In genomic region chr7:47510192-47510591, GRCh38 we compare ENCODE assay signal across 26 cellular contexts.
"Had no signal": no experiment of that assay in that cellular context is flagged by ENCODE, and none has a peak within 500 bp of the region (broad histone marks: within the 10 kb centered on the region; RNA-seq: fewer than 3 reads in every experiment).

No MANE protein-coding gene starts in this region.

- DNase-seq: activated CD4-positive, alpha-beta memory T cell treated with anti-CD3 and anti-CD28 coated beads for 36 hours; activated CD4-positive, alpha-beta T cell treated with anti-CD3 and anti-CD28 coated beads for 4 hours; activated CD4-positive, CD25-positive, alpha-beta regulatory T cell; activated naive CD4-positive, alpha-beta T cell treated with anti-CD3 and anti-CD28 coated beads for 36 hours; activated naive CD8-positive, alpha-beta T cell treated with anti-CD3 and anti-CD28 coated beads, Interleukin-2, amount 10 ng/mL, durations not matched to agents 7 days and 5 days; activated T-cell treated with anti-CD3 and anti-CD28 coated beads, Interleukin-2, amount 50 U/mL, for 48 hours; amniotic stem cell; endodermal cell; esophagus squamous epithelium; gastrocnemius medialis; hypothalamus; left colon; mesendoderm; naive B cell; stimulated activated CD4-positive, alpha-beta T cell treated with anti-CD3 and anti-CD28 coated beads, Interleukin-1b, Interleukin-23, amount 100 ng/mL, for 48 hours; stimulated activated naive CD8-positive, alpha-beta T cell treated with anti-CD3 and anti-CD28 coated beads, Interleukin-15, amount 100 ng/mL, for 72 hours; T-helper 1 cell; T1000; transverse colon had no signal

- H3K4me3 Mint-ChIP-seq: activated CD4-positive, alpha-beta memory T cell treated with anti-CD3 and anti-CD28 coated beads for 36 hours; activated naive CD4-positive, alpha-beta T cell treated with anti-CD3 and anti-CD28 coated beads for 36 hours; activated naive CD8-positive, alpha-beta T cell treated with anti-CD3 and anti-CD28 coated beads, Interleukin-2, amount 10 ng/mL, durations not matched to agents 7 days and 5 days; endodermal cell; naive B cell; stimulated activated effector memory CD8-positive, alpha-beta T cell treated with anti-CD3 and anti-CD28 coated beads, Interleukin-12 subunit alpha, Interleukin-12 subunit beta, amount 100 ng/mL, for 72 hours; stimulated activated naive CD8-positive, alpha-beta T cell treated with anti-CD3 and anti-CD28 coated beads, Interleukin-15, amount 100 ng/mL, for 72 hours had no signal

- H3K4me3 ChIP-seq: coronary artery, esophagus squamous epithelium, gastrocnemius medialis, prostate gland, suprapubic skin, transverse colon, vagina had no signal

- H3K27ac Mint-ChIP-seq: activated CD4-positive, alpha-beta memory T cell treated with anti-CD3 and anti-CD28 coated beads for 36 hours; activated naive CD4-positive, alpha-beta T cell treated with anti-CD3 and anti-CD28 coated beads for 36 hours; activated naive CD8-positive, alpha-beta T cell treated with anti-CD3 and anti-CD28 coated beads, Interleukin-2, amount 10 ng/mL, durations not matched to agents 7 days and 5 days; endodermal cell; stimulated activated effector memory CD8-positive, alpha-beta T cell treated with anti-CD3 and anti-CD28 coated beads, Interleukin-12 subunit alpha, Interleukin-12 subunit beta, amount 100 ng/mL, for 72 hours; stimulated activated naive CD8-positive, alpha-beta T cell treated with anti-CD3 and anti-CD28 coated beads, Interleukin-15, amount 100 ng/mL, for 72 hours had no signal

- H3K27ac ChIP-seq: coronary artery, esophagus squamous epithelium, gastrocnemius medialis, prostate gland, suprapubic skin, transverse colon, vagina had no signal

- H3K4me1 Mint-ChIP-seq: activated naive CD8-positive, alpha-beta T cell treated with anti-CD3 and anti-CD28 coated beads, Interleukin-2, amount 10 ng/mL, durations not matched to agents 7 days and 5 days; stimulated activated effector memory CD8-positive, alpha-beta T cell treated with anti-CD3 and anti-CD28 coated beads, Interleukin-12 subunit alpha, Interleukin-12 subunit beta, amount 100 ng/mL, for 72 hours; stimulated activated naive CD8-positive, alpha-beta T cell treated with anti-CD3 and anti-CD28 coated beads, Interleukin-15, amount 100 ng/mL, for 72 hours had no signal

- H3K9me3 ChIP-seq: esophagus squamous epithelium, gastrocnemius medialis, prostate gland, suprapubic skin, transverse colon, vagina had no signal

- FAIRE-seq: bronchial epithelial cell, islet of Langerhans had no signal

- H3K9me3 Mint-ChIP-seq: activated CD4-positive, alpha-beta memory T cell treated with anti-CD3 and anti-CD28 coated beads for 36 hours; activated naive CD4-positive, alpha-beta T cell treated with anti-CD3 and anti-CD28 coated beads for 36 hours; activated naive CD8-positive, alpha-beta T cell treated with anti-CD3 and anti-CD28 coated beads, Interleukin-2, amount 10 ng/mL, durations not matched to agents 7 days and 5 days; endodermal cell; naive B cell; stimulated activated effector memory CD8-positive, alpha-beta T cell treated with anti-CD3 and anti-CD28 coated beads, Interleukin-12 subunit alpha, Interleukin-12 subunit beta, amount 100 ng/mL, for 72 hours; stimulated activated naive CD8-positive, alpha-beta T cell treated with anti-CD3 and anti-CD28 coated beads, Interleukin-15, amount 100 ng/mL, for 72 hours had no signal

- H3K27me3 ChIP-seq: gastrocnemius medialis, suprapubic skin, transverse colon, vagina had no signal

- H3K27me3 Mint-ChIP-seq: activated CD4-positive, alpha-beta memory T cell treated with anti-CD3 and anti-CD28 coated beads for 36 hours; naive B cell; stimulated activated naive CD8-positive, alpha-beta T cell treated with anti-CD3 and anti-CD28 coated beads, Interleukin-15, amount 100 ng/mL, for 72 hours had no signal

- H3K36me3 ChIP-seq: esophagus squamous epithelium, gastrocnemius medialis, prostate gland, suprapubic skin, transverse colon, vagina had no signal

- H3K36me3 Mint-ChIP-seq: activated CD4-positive, alpha-beta memory T cell treated with anti-CD3 and anti-CD28 coated beads for 36 hours; activated naive CD8-positive, alpha-beta T cell treated with anti-CD3 and anti-CD28 coated beads, Interleukin-2, amount 10 ng/mL, durations not matched to agents 7 days and 5 days; stimulated activated effector memory CD8-positive, alpha-beta T cell treated with anti-CD3 and anti-CD28 coated beads, Interleukin-12 subunit alpha, Interleukin-12 subunit beta, amount 100 ng/mL, for 72 hours had no signal

- ATAC-seq: gastrocnemius medialis; left colon; stimulated activated effector memory CD8-positive, alpha-beta T cell treated with anti-CD3 and anti-CD28 coated beads, Interleukin-12 subunit alpha, Interleukin-12 subunit beta, amount 100 ng/mL, for 72 hours; stimulated activated naive CD8-positive, alpha-beta T cell treated with anti-CD3 and anti-CD28 coated beads, Interleukin-15, amount 100 ng/mL, for 72 hours had no signal
